18 cellular contexts compared by ENCODE assay signal in genomic region chr4:113607998-113608397, GRCh38.
A peak's percentile ranks its signal among the peaks of the same experiment; 100 is the strongest.
DNase-seq lines count a peak whose midpoint lies in the region; ATAC-seq lines count a peak whose summit lies in the region.
"Had no signal": no experiment of that assay in that cellular context is flagged by ENCODE, and none has a peak within 500 bp of the region (broad histone marks: within the 10 kb centered on the region; RNA-seq: fewer than 3 reads in every experiment).

No MANE protein-coding gene starts in this region.

- H3K27ac Mint-ChIP-seq in activated T-cell treated with anti-CD3 and anti-CD28 coated beads, Interleukin-2, amount 50 U/mL, for 72 hours: peak overlapping the region; percentile 66
- peak overlapping the region; percentile 47 for H3K27ac Mint-ChIP-seq in stimulated activated naive B cell treated with anti-CD40 and anti-IgM and Interleukin-4, amounts not matched to agents 10 μg/mL and 1 μg/mL and 100 μg/mL, for 72 hours
- H3K27ac Mint-ChIP-seq: dendritic cell treated with granulocyte-macrophage colony-stimulating factor and Interleukin-4, amounts not matched to agents 40 ng/mL and 50 ng/mL, for 4 days had no signal

- no peaks in the 10 kb centered on the region for H3K27me3 Mint-ChIP-seq in activated T-cell treated with anti-CD3 and anti-CD28 coated beads, Interleukin-2, amount 50 U/mL, for 72 hours (ENCODE audit: low read depth)
- H3K27me3 Mint-ChIP-seq in stimulated activated naive B cell treated with anti-CD40 and anti-IgM and Interleukin-4, amounts not matched to agents 10 μg/mL and 1 μg/mL and 100 μg/mL, for 72 hours: no peaks in the 10 kb centered on the region
- H3K27me3 Mint-ChIP-seq: dendritic cell treated with granulocyte-macrophage colony-stimulating factor and Interleukin-4, amounts not matched to agents 40 ng/mL and 50 ng/mL, for 4 days; naive thymus-derived CD8-positive, alpha-beta T cell had no signal

- H3K4me1 Mint-ChIP-seq in activated T-cell treated with anti-CD3 and anti-CD28 coated beads, Interleukin-2, amount 50 U/mL, for 72 hours (ENCODE audit: low read depth): peaks cover 27% of the 10 kb centered on the region
- H3K4me1 Mint-ChIP-seq in stimulated activated naive B cell treated with anti-CD40 and anti-IgM and Interleukin-4, amounts not matched to agents 10 μg/mL and 1 μg/mL and 100 μg/mL, for 72 hours: peaks cover 36 to 53% of the 10 kb centered on the region in 2 donors

- H3K4me3 Mint-ChIP-seq in activated T-cell treated with anti-CD3 and anti-CD28 coated beads, Interleukin-2, amount 50 U/mL, for 72 hours: peak overlapping the region in 1 of 2 donors; percentile 36
- peak overlapping the region in 1 of 2 donors; percentile 49 for H3K4me3 Mint-ChIP-seq in stimulated activated naive B cell treated with anti-CD40 and anti-IgM and Interleukin-4, amounts not matched to agents 10 μg/mL and 1 μg/mL and 100 μg/mL, for 72 hours
- H3K4me3 Mint-ChIP-seq: dendritic cell treated with granulocyte-macrophage colony-stimulating factor and Interleukin-4, amounts not matched to agents 40 ng/mL and 50 ng/mL, for 4 days; naive thymus-derived CD8-positive, alpha-beta T cell had no signal

- peak; percentile 80 to 83 for ATAC-seq in activated T-cell treated with anti-CD3 and anti-CD28 coated beads, Interleukin-2, amount 50 U/mL, for 72 hours (replicated peaks in 1 of 2)
- ATAC-seq in GM21381 (IDR thresholded peaks at IDR 0.05; ENCODE audit: unreplicated experiment): peak; percentile 76
- ATAC-seq in HG03442 (IDR thresholded peaks at IDR 0.05; ENCODE audit: unreplicated experiment): peak; percentile 68
- ATAC-seq in stimulated activated naive B cell treated with anti-CD40 and anti-IgM and Interleukin-4, amounts not matched to agents 10 μg/mL and 1 μg/mL and 100 μg/mL, for 72 hours (replicated peaks): peak; percentile 71 to 82
- ATAC-seq: left lung; naive thymus-derived CD8-positive, alpha-beta T cell; psoas muscle had no signal

- no peaks in the 10 kb centered on the region for H3K9me3 Mint-ChIP-seq in activated T-cell treated with anti-CD3 and anti-CD28 coated beads, Interleukin-2, amount 50 U/mL, for 72 hours
- H3K9me3 Mint-ChIP-seq in stimulated activated naive B cell treated with anti-CD40 and anti-IgM and Interleukin-4, amounts not matched to agents 10 μg/mL and 1 μg/mL and 100 μg/mL, for 72 hours: peaks cover 15 to 21% of the 10 kb centered on the region in 2 donors
- H3K9me3 Mint-ChIP-seq: dendritic cell treated with granulocyte-macrophage colony-stimulating factor and Interleukin-4, amounts not matched to agents 40 ng/mL and 50 ng/mL, for 4 days had no signal

- DNase-seq in activated T-cell treated with anti-CD3 and anti-CD28 coated beads, Interleukin-2, amount 50 U/mL, for 72 hours: no peak
- DNase-seq in activated T-cell treated with anti-CD3 and anti-CD28 coated beads for 4 hours: no peak
- DNase-seq in stimulated activated naive B cell treated with anti-CD40 and anti-IgM and Interleukin-4, amounts not matched to agents 10 μg/mL and 1 μg/mL and 100 μg/mL, for 72 hours: no peak
- DNase-seq in NCI-H2107 (lab: John Stamatoyannopoulos, UW): no peak
- DNase-seq in NCI-H1436 (lab: John Stamatoyannopoulos, UW): no peak
- no peak for DNase-seq in HUDEP-2 (lab: John Stamatoyannopoulos, UW; ENCODE audit: unreplicated experiment in 76 of 76)
- DNase-seq: activated CD8-positive, alpha-beta memory T cell treated with anti-CD3 and anti-CD28 coated beads, Interleukin-2, amount 50 U/mL, for 4 hours; anterior cingulate cortex; Calu3; hypothalamus; left lung; naive thymus-derived CD8-positive, alpha-beta T cell; NCI-H2171; psoas muscle; transverse colon had no signal

- peaks cover 22 to 30% of the 10 kb centered on the region in 2 donors for H3K36me3 Mint-ChIP-seq in activated T-cell treated with anti-CD3 and anti-CD28 coated beads, Interleukin-2, amount 50 U/mL, for 72 hours (ENCODE audit: insufficient read depth in 2 of 2)
- peaks cover 42 to 53% of the 10 kb centered on the region in 2 donors for H3K36me3 Mint-ChIP-seq in stimulated activated naive B cell treated with anti-CD40 and anti-IgM and Interleukin-4, amounts not matched to agents 10 μg/mL and 1 μg/mL and 100 μg/mL, for 72 hours
